In genomic region chr6:286681-287499, GRCh38 we compare ENCODE assay signal across 20 cellular contexts. TPM values are rescaled to one million over a fixed set of nuclear protein-coding genes. Genes with fewer than 3 reads are reported as not detected.
A peak's percentile ranks its signal among the peaks of the same experiment; 100 is the strongest.
DNase-seq lines count a peak whose midpoint lies in the region; ATAC-seq, FAIRE-seq and TF ChIP-seq lines count a peak whose summit lies in the region.
"Had no signal": no experiment of that assay in that cellular context is flagged by ENCODE, and none has a peak within 500 bp of the region (broad histone marks: within the 10 kb centered on the region; RNA-seq: fewer than 3 reads in every experiment).

No MANE protein-coding gene starts in this region.

- DNase-seq in GM10248 (ENCODE audit: extremely low spot score) (peak; percentile 67), GM18507 (ENCODE audit: extremely low spot score, insufficient read length, low read depth) (no peak), osteoblast (ENCODE audit: insufficient read length, low spot score, missing footprints) (peak; percentile 79), chondrocyte (ENCODE audit: low spot score) (no peak), EL (no peak)
- DNase-seq: C1 segment of cervical spinal cord; colonic mucosa; DMS 273 treated with DMSO at 0.1 percent for 48 hours; foreskin keratinocyte; NCI-H2029; NCI-H524; pancreas; stimulated activated CD4-positive, alpha-beta T cell treated with anti-CD3 and anti-CD28 coated beads, Interleukin-4, amount 100 ng/mL, for 4 hours; transverse colon had no signal

- no peaks in the 10 kb centered on the region for H3K79me2 ChIP-seq in osteoblast (ENCODE audit: insufficient read depth, low read length)

- H3K27me3 Mint-ChIP-seq in IgD-negative memory B cell (no peaks in the 10 kb centered on the region), chondrocyte (ENCODE audit: low read depth) (peaks cover 24% of the 10 kb centered on the region)

- H3K9me3 Mint-ChIP-seq in IgD-negative memory B cell: no peaks in the 10 kb centered on the region
- H3K9me3 Mint-ChIP-seq in chondrocyte (ENCODE audit: low read depth): peaks cover 2% of the 10 kb centered on the region

- H3K4me3 Mint-ChIP-seq in IgD-negative memory B cell: peak overlapping the region; percentile 59 to 89 (median 69)
- no peak overlapping the region for H3K4me3 Mint-ChIP-seq in chondrocyte (ENCODE audit: unreplicated experiment)

- H2AFZ ChIP-seq in osteoblast (ENCODE audit: low read length): no peak overlapping the region

- no peaks in the 10 kb centered on the region for H4K20me1 ChIP-seq in osteoblast (ENCODE audit: insufficient read depth, low read length)

- H3K27ac Mint-ChIP-seq in IgD-negative memory B cell (peak overlapping the region; percentile 47 to 96 (median 93)), chondrocyte (ENCODE audit: unreplicated experiment) (no peak overlapping the region)

- peaks cover 8% of the 10 kb centered on the region for H3K27me3 ChIP-seq in osteoblast (ENCODE audit: insufficient read depth, low read length)
- H3K27me3 ChIP-seq: colonic mucosa, MG63, pancreas, transverse colon had no signal

- no peaks in the 10 kb centered on the region for H3K9me3 ChIP-seq in osteoblast (ENCODE audit: low read depth, low read length)
- H3K9me3 ChIP-seq: colonic mucosa, MG63, pancreas, transverse colon had no signal

- peaks cover 5% of the 10 kb centered on the region for H3K4me1 ChIP-seq in osteoblast (ENCODE audit: insufficient read depth, low read length)

- peak; percentile 70 for FAIRE-seq in GM18507 (lab: Jason Lieb, UNC)
- FAIRE-seq: endothelial cell of umbilical vein, H54, pancreas had no signal

- H3K4me1 Mint-ChIP-seq in IgD-negative memory B cell (peaks cover 43 to 60% (median 56%) of the 10 kb centered on the region in 3 donors), chondrocyte (ENCODE audit: low read depth) (peaks cover 7% of the 10 kb centered on the region)

- no peak overlapping the region for H3K4me3 ChIP-seq in osteoblast (ENCODE audit: insufficient read depth, low read length)
- H3K4me3 ChIP-seq: colonic mucosa, MG63, pancreas, SK-N-MC, transverse colon had no signal

- POLR2A ChIA-PET in GM10248 (lab: Yijun Ruan, JAX): interaction anchor here (1.8 kb wide), 1 partner anchor 105 kb away, joined by 5 read pairs; the partner anchor contains the start of gene IRF4

- no peak overlapping the region for H3K27ac ChIP-seq in osteoblast (ENCODE audit: low read depth, low read length)
- H3K27ac ChIP-seq: colonic mucosa, foreskin keratinocyte, pancreas, SK-N-MC, transverse colon had no signal

- CTCF ChIA-PET in GM10248 (lab: Yijun Ruan, JAX): interaction anchor here (0.6 to 2.7 kb wide), 10 partner anchors 9 to 98 kb away, joined by 3 to 11 read pairs (median 4); no protein-coding TSS in a partner anchor

- TF ChIP-seq CTCF in GM10248 (IDR thresholded peaks at IDR 0.05; ENCODE audit: control extremely low read depth, extremely low read depth, low read depth, missing control alignments) (no peak), osteoblast (IDR thresholded peaks at IDR 0.05; ENCODE audit: extremely low read depth, low read depth, low read length) (no peak), chondrocyte (IDR thresholded peaks at IDR 0.05) (no peak)

- no peak for ATAC-seq in HG03045 (IDR thresholded peaks at IDR 0.05; ENCODE audit: unreplicated experiment)
- ATAC-seq: foreskin keratinocyte, pancreas had no signal

- H3K4me2 ChIP-seq in osteoblast (ENCODE audit: insufficient read depth, low read length): no peak overlapping the region

- H3K36me3 ChIP-seq in osteoblast (ENCODE audit: insufficient read depth, low read length): no peaks in the 10 kb centered on the region
- H3K36me3 ChIP-seq: colonic mucosa, MG63, pancreas, transverse colon had no signal

- peaks cover 3% of the 10 kb centered on the region for H3K36me3 Mint-ChIP-seq in IgD-negative memory B cell
- no peaks in the 10 kb centered on the region for H3K36me3 Mint-ChIP-seq in chondrocyte (ENCODE audit: low read depth)

RNA-seq across cellular contexts. Expression of gene DUSP22, which starts 5.4 kb away (rescaled TPM):
- 126 TPM for polyA plus RNA-seq in IgD-negative memory B cell
- total RNA-seq in osteoblast: 18.1 and 25.6 TPM in 2 replicates
- total RNA-seq in chondrocyte: 24.6 to 35.8 TPM (median 34.2 TPM) in 3 replicates

Comparison
In these comparisons a context has a peak if more than half of its experiments do, and no peak if none do; other contexts are left out.
1. DNase-seq: peak in GM10248 (single experiment) and osteoblast (single experiment); none in GM18507 (single experiment), chondrocyte (single experiment) and EL (single experiment).